In the genomic region with DNA sequence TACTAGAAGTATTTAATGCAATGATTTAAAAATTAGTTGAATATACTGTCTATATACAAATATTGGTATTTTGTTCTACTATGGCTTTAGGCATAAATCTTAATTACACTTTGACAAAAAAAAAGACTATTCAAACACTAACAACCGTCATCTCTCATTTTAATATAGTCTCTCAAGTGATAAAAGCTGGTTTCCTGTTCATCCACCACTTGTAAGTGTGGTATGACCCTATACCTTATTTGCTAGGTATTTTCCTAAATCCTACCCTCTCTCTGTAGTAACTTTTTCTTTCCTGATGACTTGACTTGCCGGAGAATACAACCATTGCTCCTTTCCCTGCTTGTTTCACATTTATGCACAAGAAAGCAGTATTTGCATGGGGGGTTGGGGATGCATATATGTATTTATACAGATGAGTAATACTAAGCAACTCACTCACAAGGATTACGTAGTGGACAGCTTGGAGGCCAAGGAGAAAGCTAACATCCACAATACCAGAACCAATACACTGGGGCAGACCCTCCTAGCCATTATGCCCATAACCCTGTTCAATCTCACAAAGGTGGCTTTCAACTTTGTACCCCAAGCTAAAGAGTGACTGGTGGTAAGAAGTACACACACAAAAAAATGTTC, we compare ENCODE assay signal across 2 cellular contexts.
TF ChIP-seq lines count a peak whose summit lies in the region.

No MANE protein-coding gene starts in this region.

TF ChIP-seq in IMR-90, 13 proteins besides CTCF, POLR2A, EP300 and RAD21:
- TF ChIP-seq FOS (IDR thresholded peaks at IDR 0.05; ENCODE audit: low read depth, low read length) (0 out of 2 replicates have a peak, but pooled peaks have one; percentile 33), CHD1 (IDR thresholded peaks at IDR 0.05; ENCODE audit: low read depth, low read length) (no peak), MXI1 (IDR thresholded peaks at IDR 0.05; ENCODE audit: borderline replicate concordance, low read depth, low read length) (no peak), MAZ (IDR thresholded peaks at IDR 0.05; ENCODE audit: borderline replicate concordance, low read depth, low read length) (no peak), RCOR1 (IDR thresholded peaks at IDR 0.05; ENCODE audit: insufficient replicate concordance, low read length) (no peak), BHLHE40 (IDR thresholded peaks at IDR 0.05; ENCODE audit: low read depth, low read length) (no peak), NFE2L2 (IDR thresholded peaks at IDR 0.05; ENCODE audit: low read depth, low read length) (no peak), MAFK (IDR thresholded peaks at IDR 0.05; ENCODE audit: low read depth, low read length) (no peak), RFX5 (IDR thresholded peaks at IDR 0.05; ENCODE audit: low read depth, low read length) (no peak), CEBPB (IDR thresholded peaks at IDR 0.05; ENCODE audit: low read depth, low read length) (peak; percentile 33; the same call in 1 of the 2 replicates)
- TF ChIP-seq, protein P1, sequence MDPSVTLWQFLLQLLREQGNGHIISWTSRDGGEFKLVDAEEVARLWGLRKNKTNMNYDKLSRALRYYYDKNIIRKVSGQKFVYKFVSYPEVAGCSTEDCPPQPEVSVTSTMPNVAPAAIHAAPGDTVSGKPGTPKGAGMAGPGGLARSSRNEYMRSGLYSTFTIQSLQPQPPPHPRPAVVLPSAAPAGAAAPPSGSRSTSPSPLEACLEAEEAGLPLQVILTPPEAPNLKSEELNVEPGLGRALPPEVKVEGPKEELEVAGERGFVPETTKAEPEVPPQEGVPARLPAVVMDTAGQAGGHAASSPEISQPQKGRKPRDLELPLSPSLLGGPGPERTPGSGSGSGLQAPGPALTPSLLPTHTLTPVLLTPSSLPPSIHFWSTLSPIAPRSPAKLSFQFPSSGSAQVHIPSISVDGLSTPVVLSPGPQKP (IDR thresholded peaks at IDR 0.05; ENCODE audit: borderline replicate concordance, low read depth, low read length), result no peak
- TF ChIP-seq, protein P2, sequence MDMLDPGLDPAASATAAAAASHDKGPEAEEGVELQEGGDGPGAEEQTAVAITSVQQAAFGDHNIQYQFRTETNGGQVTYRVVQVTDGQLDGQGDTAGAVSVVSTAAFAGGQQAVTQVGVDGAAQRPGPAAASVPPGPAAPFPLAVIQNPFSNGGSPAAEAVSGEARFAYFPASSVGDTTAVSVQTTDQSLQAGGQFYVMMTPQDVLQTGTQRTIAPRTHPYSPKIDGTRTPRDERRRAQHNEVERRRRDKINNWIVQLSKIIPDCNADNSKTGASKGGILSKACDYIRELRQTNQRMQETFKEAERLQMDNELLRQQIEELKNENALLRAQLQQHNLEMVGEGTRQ (IDR thresholded peaks at IDR 0.05; ENCODE audit: low read depth, low read length), result no peak

TF ChIP-seq in H1, 55 proteins besides CTCF, POLR2A, EP300 and RAD21:
- no peak for TF ChIP-seq KDM1A (IDR thresholded peaks at IDR 0.05; ENCODE audit: borderline replicate concordance, low read length)
- TF ChIP-seq POLR2AphosphoS5 (IDR thresholded peaks at IDR 0.05; ENCODE audit: low read depth, low read length), result 0 out of 2 replicates have a peak, but pooled peaks have one; percentile 14
